In the genomic region with DNA sequence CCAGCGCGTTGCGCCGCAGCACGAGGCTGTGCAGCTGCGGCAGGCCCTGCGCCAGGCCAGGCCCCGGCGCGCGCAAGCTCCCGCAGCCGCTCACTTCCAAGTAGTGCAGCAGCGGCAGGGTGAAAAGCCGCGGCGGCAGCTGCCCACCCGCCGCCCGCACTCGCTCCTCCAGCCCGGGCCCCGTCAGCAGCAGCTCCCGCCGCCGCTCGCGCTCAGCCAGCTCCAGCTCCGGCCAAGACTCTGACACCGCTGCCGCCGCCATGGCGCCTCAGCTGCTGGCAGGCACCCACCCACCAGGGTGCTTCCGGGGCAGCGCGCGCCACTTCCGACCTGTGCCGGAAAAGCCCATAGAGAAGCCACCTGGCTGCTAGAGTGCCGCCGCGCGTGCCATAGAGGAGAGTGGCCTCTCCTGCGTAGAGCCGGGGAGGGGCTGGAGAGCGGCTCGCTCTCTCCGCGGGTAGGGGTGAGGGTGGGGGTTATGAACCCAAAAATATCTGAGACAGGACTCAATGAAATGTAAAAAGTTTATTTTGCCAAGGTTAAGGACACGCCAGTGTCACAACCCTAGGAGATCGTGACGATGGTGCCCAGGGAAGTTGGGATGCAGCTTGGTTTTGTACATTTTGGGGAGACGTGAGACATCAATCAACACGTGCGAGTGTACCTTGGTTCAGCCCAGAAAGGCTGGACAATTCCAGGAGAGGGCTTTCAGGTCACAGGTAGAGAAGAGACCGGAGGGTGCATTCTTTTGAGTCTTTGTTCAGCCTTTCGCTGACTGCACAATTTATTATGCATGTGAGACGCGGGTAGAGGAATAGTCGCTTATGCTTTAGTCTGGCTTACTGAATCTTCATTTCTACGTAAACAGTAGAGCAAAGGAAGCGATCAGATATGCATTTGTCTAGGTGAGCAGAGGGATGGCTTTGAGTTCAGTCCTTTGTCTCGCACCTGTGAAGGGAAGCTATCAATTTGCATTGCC, we compare ENCODE assay signal across 8 cellular contexts. TPM values are rescaled to one million over a fixed set of nuclear protein-coding genes. Genes with fewer than 3 reads are reported as not detected.
DNase-seq lines count a peak whose midpoint lies in the region; ATAC-seq, FAIRE-seq and TF ChIP-seq lines count a peak whose summit lies in the region.

A gene (minus strand): TSS at position 284 of the 979 bp plus-strand sequence. CDS start 22 bp downstream, at position 262.

- CTCF ChIA-PET in A549 (lab: Yijun Ruan, JAX) = interaction anchor here (1.2 to 2.3 kb wide), 4 partner anchors 9 to 101 kb away, joined by 3 to 9 read pairs (median 5); no protein-coding TSS in a partner anchor

- DNase-seq in A549 (ENCODE audit: low read depth in 1 of 2, low spot score in 1 of 2) (peak; percentile 89 to 93), NCI-H2227 (lab: John Stamatoyannopoulos, UW; ENCODE audit: unreplicated experiment) (peak; percentile 94), T47D (ENCODE audit: low read depth in 1 of 2, low spot score in 1 of 2) (peak; percentile 90 to 92)

- H3K27me3 ChIP-seq in skeletal muscle tissue (ENCODE audit: control insufficient read depth in 3 of 3, insufficient read depth in 3 of 3, low read length in 3 of 3) = peaks cover 0 to 10% (median 7%) of the 10 kb centered on the region in 3 donors

- no peaks in the 10 kb centered on the region for H3K9me3 ChIP-seq in A549
- no peaks in the 10 kb centered on the region for H3K9me3 ChIP-seq in iPS-18c (ENCODE audit: control insufficient read depth, insufficient read depth, low read length)
- no peaks in the 10 kb centered on the region for H3K9me3 ChIP-seq in skeletal muscle tissue (ENCODE audit: control insufficient read depth in 3 of 3, low read length in 3 of 3)

- in situ Hi-C loops in T47D (cut with HindIII; ENCODE audit: low pct_unique_long_range_greater_than_20kb, low sequenced_read_pairs) = no loop called here

- WGBS in A549 (ENCODE audit: missing lambda C conversion rate) = 17% methylated on average over 18 of the region's 63 CpGs

- POLR2A ChIA-PET in A549 (lab: Yijun Ruan, JAX) = interaction anchor here (0.8 to 1.0 kb wide), 3 partner anchors 9 to 61 kb away, joined by 3 to 4 read pairs (median 3); a partner anchor contains a TSS

- TF ChIP-seq EP300 in A549 (IDR thresholded peaks at IDR 0.05) = no peak

- H3K4me3 ChIP-seq in A549 (peak within 1 kb of the TSS; percentile 79), iPS-18c (ENCODE audit: insufficient read depth, low read depth, low read length) (peak within 1 kb of the TSS; percentile 89), skeletal muscle tissue (ENCODE audit: low read length in 3 of 3) (peak within 1 kb of the TSS; percentile 76 to 98 (median 95))

- no peak for TF ChIP-seq RAD21 in A549 (conservative IDR thresholded peaks at IDR 0.05 in 1 of 2, IDR thresholded peaks at IDR 0.05 in 1 of 2)

- TF ChIP-seq CTCF in A549 (IDR thresholded peaks at IDR 0.05) (no peak), VCaP (conservative IDR thresholded peaks at IDR 0.05) (no peak)

- peaks cover 18% of the 10 kb centered on the region; the same call in 2 of the 3 replicates for H3K4me1 ChIP-seq in A549
- H3K4me1 ChIP-seq in skeletal muscle tissue (ENCODE audit: control insufficient read depth in 3 of 3, insufficient read depth in 3 of 3, low read length in 3 of 3) = peaks cover 26 to 42% (median 28%) of the 10 kb centered on the region in 3 donors

- no peak for FAIRE-seq in A549 (lab: Jason Lieb, UNC)

- peak within 1 kb of the TSS; percentile 97 for H3K4me2 ChIP-seq in A549

- peak within 1 kb of the TSS; percentile 84 to 94 (median 86) for H3K9ac ChIP-seq in skeletal muscle tissue (ENCODE audit: low read depth in 1 of 3, low read length in 3 of 3)

- peaks cover 2 to 4% (median 3%) of the 10 kb centered on the region in 3 donors for H3K36me3 ChIP-seq in skeletal muscle tissue (ENCODE audit: control insufficient read depth in 3 of 3, insufficient read depth in 3 of 3, low read length in 3 of 3)

- ATAC-seq in A549 = peak; percentile 99 to 100
- ATAC-seq in HG03064 (IDR thresholded peaks at IDR 0.05; ENCODE audit: low read depth, unreplicated experiment) = peak; percentile 97

- peak within 1 kb of the TSS; percentile 83 to 87 for H3K27ac ChIP-seq in A549
- peak within 1 kb of the TSS; percentile 87 for H3K27ac ChIP-seq in VCaP
- H3K27ac ChIP-seq in skeletal muscle tissue (ENCODE audit: low read depth, low read length) = peak within 1 kb of the TSS; percentile 48

- TF ChIP-seq POLR2A in A549 (IDR thresholded peaks at IDR 0.05; ENCODE audit: low read length) (peak; percentile 53), GM18526 (IDR thresholded peaks at IDR 0.05; ENCODE audit: extremely low read depth, insufficient read length) (peak; percentile 82)

TF ChIP-seq in A549, 52 proteins besides CTCF, POLR2A, EP300 and RAD21:
- TF ChIP-seq, protein P1, sequence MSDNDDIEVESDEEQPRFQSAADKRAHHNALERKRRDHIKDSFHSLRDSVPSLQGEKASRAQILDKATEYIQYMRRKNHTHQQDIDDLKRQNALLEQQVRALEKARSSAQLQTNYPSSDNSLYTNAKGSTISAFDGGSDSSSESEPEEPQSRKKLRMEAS (IDR thresholded peaks at IDR 0.05) = peak; percentile 89
- 0 out of 2 replicates have a peak, but pooled peaks have one; percentile 20 for TF ChIP-seq BHLHE40 (IDR thresholded peaks at IDR 0.05; ENCODE audit: low read depth, low read length)
- TF ChIP-seq, protein P2, sequence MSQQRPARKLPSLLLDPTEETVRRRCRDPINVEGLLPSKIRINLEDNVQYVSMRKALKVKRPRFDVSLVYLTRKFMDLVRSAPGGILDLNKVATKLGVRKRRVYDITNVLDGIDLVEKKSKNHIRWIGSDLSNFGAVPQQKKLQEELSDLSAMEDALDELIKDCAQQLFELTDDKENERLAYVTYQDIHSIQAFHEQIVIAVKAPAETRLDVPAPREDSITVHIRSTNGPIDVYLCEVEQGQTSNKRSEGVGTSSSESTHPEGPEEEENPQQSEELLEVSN (IDR thresholded peaks at IDR 0.05; ENCODE audit: borderline replicate concordance, low read depth) = 0 out of 2 replicates have a peak, but pooled peaks have one; percentile 23
- peak; percentile 76; the same call in 1 of the 2 replicates for TF ChIP-seq MYC (IDR thresholded peaks at IDR 0.05; ENCODE audit: borderline replicate concordance, low read length)
- no peak for TF ChIP-seq HDAC2 (IDR thresholded peaks at IDR 0.05)
- TF ChIP-seq MAZ (IDR thresholded peaks at IDR 0.05; ENCODE audit: borderline replicate concordance, low read depth, low read length) = 0 out of 2 replicates have a peak, but pooled peaks have one; percentile 71
- TF ChIP-seq, protein P3, sequence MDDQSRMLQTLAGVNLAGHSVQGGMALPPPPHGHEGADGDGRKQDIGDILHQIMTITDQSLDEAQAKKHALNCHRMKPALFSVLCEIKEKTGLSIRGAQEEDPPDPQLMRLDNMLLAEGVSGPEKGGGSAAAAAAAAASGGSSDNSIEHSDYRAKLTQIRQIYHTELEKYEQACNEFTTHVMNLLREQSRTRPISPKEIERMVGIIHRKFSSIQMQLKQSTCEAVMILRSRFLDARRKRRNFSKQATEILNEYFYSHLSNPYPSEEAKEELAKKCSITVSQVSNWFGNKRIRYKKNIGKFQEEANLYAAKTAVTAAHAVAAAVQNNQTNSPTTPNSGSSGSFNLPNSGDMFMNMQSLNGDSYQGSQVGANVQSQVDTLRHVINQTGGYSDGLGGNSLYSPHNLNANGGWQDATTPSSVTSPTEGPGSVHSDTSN (IDR thresholded peaks at IDR 0.05) = 0 out of 2 replicates have a peak, but pooled peaks have one; percentile 52
- peak; percentile 86 for TF ChIP-seq MAFK (IDR thresholded peaks at IDR 0.05; ENCODE audit: partially characterized antibody)
- peak; percentile 42 to 79; a peak in 3 of 5 replicates for TF ChIP-seq JUN (IDR thresholded peaks at IDR 0.05)
- TF ChIP-seq ZNF302 (CRISPR knock-in tag; IDR thresholded peaks at IDR 0.05) = no peak
- TF ChIP-seq EHMT2 (IDR thresholded peaks at IDR 0.05; ENCODE audit: low read depth) = no peak
- TF ChIP-seq, protein P4, sequence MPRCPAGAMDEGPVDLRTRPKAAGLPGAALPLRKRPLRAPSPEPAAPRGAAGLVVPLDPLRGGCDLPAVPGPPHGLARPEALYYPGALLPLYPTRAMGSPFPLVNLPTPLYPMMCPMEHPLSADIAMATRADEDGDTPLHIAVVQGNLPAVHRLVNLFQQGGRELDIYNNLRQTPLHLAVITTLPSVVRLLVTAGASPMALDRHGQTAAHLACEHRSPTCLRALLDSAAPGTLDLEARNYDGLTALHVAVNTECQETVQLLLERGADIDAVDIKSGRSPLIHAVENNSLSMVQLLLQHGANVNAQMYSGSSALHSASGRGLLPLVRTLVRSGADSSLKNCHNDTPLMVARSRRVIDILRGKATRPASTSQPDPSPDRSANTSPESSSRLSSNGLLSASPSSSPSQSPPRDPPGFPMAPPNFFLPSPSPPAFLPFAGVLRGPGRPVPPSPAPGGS (IDR thresholded peaks at IDR 0.05) = peak; percentile 51; the same call in 1 of the 3 replicates
- peak; percentile 59 for TF ChIP-seq KDM5A (IDR thresholded peaks at IDR 0.05)
- TF ChIP-seq CBX2 (IDR thresholded peaks at IDR 0.05; ENCODE audit: borderline replicate concordance, low read depth) = no peak
- 0 out of 2 replicates have a peak, but pooled peaks have one; percentile 24 for TF ChIP-seq PHF8 (IDR thresholded peaks at IDR 0.05; ENCODE audit: borderline replicate concordance, low read depth)
TF ChIP-seq in A549: peak in this region for 11.

RNA-seq across cellular contexts. Expression of the gene that starts here (rescaled TPM):
- polyA plus RNA-seq in A549 (2011; rRNA removed) (37.3 and 41.6 TPM in 2 replicates), A549 (2017; fragmentation: RNase III; extraction: RNeasy Plus Mini Kit Qiagen cat#74134 plus additional on column Dnase treatment) (26.0 to 28.5 TPM (median 26.3 TPM) in 3 replicates)
- polyA plus RNA-seq in A549 (2012; cell fraction: cytosol; rRNA removed) = 22.0 and 22.2 TPM in 2 replicates
- polyA plus RNA-seq in A549 (2012; cell fraction: nucleus; rRNA removed) = 24.9 and 29.3 TPM in 2 replicates
- 11.1 and 12.9 TPM in 2 replicates for polyA minus RNA-seq in A549 (2011; rRNA and poly(A)+ RNA removed)
- total RNA-seq in skeletal muscle tissue = 28.7 TPM

Comparison
In these comparisons a context has a peak if more than half of its experiments do, and no peak if none do; other contexts are left out.
1. Peak in every context shown above with its lines: DNase-seq, ATAC-seq, H3K4me3 ChIP-seq and H3K27ac ChIP-seq.